11 cellular contexts compared by ENCODE assay signal in the genomic region with DNA sequence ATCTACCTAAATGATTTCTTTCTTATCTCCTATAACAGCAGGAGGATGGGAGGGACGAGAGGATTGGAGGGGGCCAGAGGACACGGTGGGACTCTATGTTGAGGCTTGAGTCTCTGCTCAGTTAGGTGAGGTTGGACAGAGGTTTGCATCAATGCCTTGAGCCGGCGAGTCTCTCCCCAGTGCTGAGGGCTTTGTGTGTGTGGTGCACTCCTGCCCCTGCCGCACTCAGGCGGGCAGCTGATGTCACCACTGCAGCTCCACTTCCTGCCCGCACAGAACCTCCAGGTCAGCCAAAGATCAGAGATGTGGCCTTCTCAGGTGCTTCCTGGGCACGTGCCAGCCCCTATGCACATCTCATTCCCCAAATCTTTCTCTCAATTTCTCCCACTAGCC. TPM values are rescaled to one million over a fixed set of nuclear protein-coding genes. Genes with fewer than 3 reads are reported as not detected.
A peak's percentile ranks its signal among the peaks of the same experiment; 100 is the strongest.
DNase-seq lines count a peak whose midpoint lies in the region; ATAC-seq and TF ChIP-seq lines count a peak whose summit lies in the region.
"Not testable (repeated sequence)": the region's sequence is repeated elsewhere in the genome, so short reads cannot be mapped to it uniquely, and the experiment has no call there.
"Had no signal": no experiment of that assay in that cellular context is flagged by ENCODE, and none has a peak within 500 bp of the region (broad histone marks: within the 10 kb centered on the region; RNA-seq: fewer than 3 reads in every experiment).

No MANE protein-coding gene starts in this region.

- CTCF ChIA-PET in activated CD8-positive, alpha-beta T cell treated with anti-CD3 and anti-CD28 coated beads, Interleukin-2, amount 10 ng/mL, durations not matched to agents 7 days and 5 days (lab: Charles Lee): interaction anchor here (0.9 kb wide), 1 partner anchor 15 kb away, joined by 3 read pairs; no protein-coding TSS in a partner anchor

- H3K4me1 ChIP-seq in RWPE2 (ENCODE audit: insufficient read depth, poor library complexity, severe bottlenecking): not testable (repeated sequence)

- not testable (repeated sequence) for H3K36me3 Mint-ChIP-seq in IgD-negative memory B cell; brain; immature natural killer cell; nephron progenitor cell (ENCODE audit: low read depth); type B pancreatic cell
- H3K36me3 Mint-ChIP-seq in activated CD8-positive, alpha-beta T cell treated with anti-CD3 and anti-CD28 coated beads, Interleukin-2, amount 10 ng/mL, durations not matched to agents 7 days and 5 days (ENCODE audit: low read depth): peaks cover 11% of the 10 kb centered on the region

- H3K27ac ChIP-seq in RWPE2 (ENCODE audit: poor library complexity, severe bottlenecking): not testable (repeated sequence)

- H3K27me3 ChIP-seq in RWPE2 (ENCODE audit: insufficient read depth, poor library complexity, severe bottlenecking): peaks cover 75% of the 10 kb centered on the region

- not testable (repeated sequence) for TF ChIP-seq CTCF in RWPE2 (IDR thresholded peaks at IDR 0.05; ENCODE audit: poor library complexity, severe bottlenecking); brain (conservative IDR thresholded peaks at IDR 0.05); nephron progenitor cell (IDR thresholded peaks at IDR 0.05); type B pancreatic cell (conservative IDR thresholded peaks at IDR 0.05)

- H3K4me3 Mint-ChIP-seq in IgD-negative memory B cell (peak overlapping the region; percentile 82 to 91 (median 88)), brain (peak overlapping the region; percentile 71 to 86 (median 81)), immature natural killer cell (peak overlapping the region; percentile 68 to 79 (median 70)), nephron progenitor cell (peak overlapping the region; percentile 60), type B pancreatic cell (peak overlapping the region; percentile 82)
- H3K4me3 Mint-ChIP-seq in activated CD8-positive, alpha-beta T cell treated with anti-CD3 and anti-CD28 coated beads, Interleukin-2, amount 10 ng/mL, durations not matched to agents 7 days and 5 days: peak overlapping the region; percentile 61

- peaks cover 11 to 21% (median 21%) of the 10 kb centered on the region in 3 donors for H3K4me1 Mint-ChIP-seq in IgD-negative memory B cell
- H3K4me1 Mint-ChIP-seq in activated CD8-positive, alpha-beta T cell treated with anti-CD3 and anti-CD28 coated beads, Interleukin-2, amount 10 ng/mL, durations not matched to agents 7 days and 5 days (ENCODE audit: low read depth): peaks cover 32% of the 10 kb centered on the region
- peaks cover 19% of the 10 kb centered on the region for H3K4me1 Mint-ChIP-seq in brain
- peaks cover 23 to 33% of the 10 kb centered on the region in 2 donors for H3K4me1 Mint-ChIP-seq in immature natural killer cell
- peaks cover 16% of the 10 kb centered on the region for H3K4me1 Mint-ChIP-seq in nephron progenitor cell
- H3K4me1 Mint-ChIP-seq in type B pancreatic cell (ENCODE audit: unreplicated experiment): peaks cover 13% of the 10 kb centered on the region

- peak; percentile 16; the same call in 1 of the 3 replicates for ATAC-seq in RWPE2 (ENCODE audit: low read depth)
- peak; percentile 81 for ATAC-seq in activated CD8-positive, alpha-beta T cell treated with anti-CD3 and anti-CD28 coated beads, Interleukin-2, amount 10 ng/mL, durations not matched to agents 7 days and 5 days

- peak overlapping the region in 2 of 3 donors; percentile 76 to 87 for H3K27ac Mint-ChIP-seq in IgD-negative memory B cell
- H3K27ac Mint-ChIP-seq in activated CD8-positive, alpha-beta T cell treated with anti-CD3 and anti-CD28 coated beads, Interleukin-2, amount 10 ng/mL, durations not matched to agents 7 days and 5 days: peak overlapping the region; percentile 27
- not testable (repeated sequence) for H3K27ac Mint-ChIP-seq in brain, nephron progenitor cell, type B pancreatic cell
- peak overlapping the region in 1 of 6 donors; percentile 17 for H3K27ac Mint-ChIP-seq in immature natural killer cell

- H3K9me3 ChIP-seq in RWPE2 (ENCODE audit: severe bottlenecking): not testable (repeated sequence)

- POLR2A ChIA-PET in activated CD8-positive, alpha-beta T cell treated with anti-CD3 and anti-CD28 coated beads, Interleukin-2, amount 10 ng/mL, durations not matched to agents 7 days and 5 days (lab: Charles Lee): not testable (repeated sequence)

- peaks cover 54% of the 10 kb centered on the region for H3K27me3 Mint-ChIP-seq in IgD-negative memory B cell
- H3K27me3 Mint-ChIP-seq in activated CD8-positive, alpha-beta T cell treated with anti-CD3 and anti-CD28 coated beads, Interleukin-2, amount 10 ng/mL, durations not matched to agents 7 days and 5 days (ENCODE audit: low read depth): peaks cover 75% of the 10 kb centered on the region
- peaks cover 98% of the 10 kb centered on the region for H3K27me3 Mint-ChIP-seq in brain
- H3K27me3 Mint-ChIP-seq in immature natural killer cell (ENCODE audit: low read depth in 3 of 3): peaks cover 35 to 47% (median 40%) of the 10 kb centered on the region in 3 donors
- H3K27me3 Mint-ChIP-seq in nephron progenitor cell (ENCODE audit: low read depth, poor library complexity): peaks cover 100% of the 10 kb centered on the region
- H3K27me3 Mint-ChIP-seq in type B pancreatic cell: peaks cover 99% of the 10 kb centered on the region

- not testable (repeated sequence) for H3K4me3 ChIP-seq in RWPE2 (ENCODE audit: severe bottlenecking)

- not testable (repeated sequence) for H3K36me3 ChIP-seq in RWPE2 (ENCODE audit: low read depth)

- peaks cover 0 to 13% (median 2%) of the 10 kb centered on the region in 3 donors for H3K9me3 Mint-ChIP-seq in IgD-negative memory B cell
- not testable (repeated sequence) for H3K9me3 Mint-ChIP-seq in activated CD8-positive, alpha-beta T cell treated with anti-CD3 and anti-CD28 coated beads, Interleukin-2, amount 10 ng/mL, durations not matched to agents 7 days and 5 days (ENCODE audit: insufficient read depth); type B pancreatic cell
- H3K9me3 Mint-ChIP-seq in brain: peaks cover 27 to 47% (median 30%) of the 10 kb centered on the region in 5 experiments
- H3K9me3 Mint-ChIP-seq in immature natural killer cell: peaks cover 0 to 11% (median 5%) of the 10 kb centered on the region in 6 donors
- H3K9me3 Mint-ChIP-seq in nephron progenitor cell: peaks cover 52% of the 10 kb centered on the region

- DNase-seq in DMS153 (lab: John Stamatoyannopoulos, UW): peak; percentile 12
- not testable (repeated sequence) for DNase-seq in RWPE2 (ENCODE audit: low spot score); nephron progenitor cell; type B pancreatic cell (ENCODE audit: extremely low spot score, unreplicated experiment)
- peak; percentile 35 for DNase-seq in activated CD8-positive, alpha-beta T cell treated with anti-CD3 and anti-CD28 coated beads, Interleukin-2, amount 10 ng/mL, durations not matched to agents 7 days and 5 days
- DNase-seq in immature natural killer cell: peak in 1 of 3 donors; percentile 22

RNA-seq across cellular contexts. Expression of a gene that starts 27.7 kb away (rescaled TPM):
- polyA plus RNA-seq in IgD-negative memory B cell (not detected), brain (ENCODE audit: insufficient read depth, low read depth, low replicate concordance) (2.3 TPM), immature natural killer cell (not detected)
- under 1 TPM; 0.65 to 0.71 TPM for total RNA-seq in activated CD8-positive, alpha-beta T cell treated with anti-CD3 and anti-CD28 coated beads, Interleukin-2, amount 10 ng/mL, durations not matched to agents 7 days and 5 days
- total RNA-seq in type B pancreatic cell (ENCODE audit: low replicate concordance): 0.48 and 8.2 TPM in 2 replicates

RNA-seq across cellular contexts. Expression of a gene that starts 33.9 kb away (rescaled TPM):
- polyA plus RNA-seq in IgD-negative memory B cell: not detected
- total RNA-seq in activated CD8-positive, alpha-beta T cell treated with anti-CD3 and anti-CD28 coated beads, Interleukin-2, amount 10 ng/mL, durations not matched to agents 7 days and 5 days: not detected
- not detected for polyA plus RNA-seq in brain (ENCODE audit: insufficient read depth, low read depth, low replicate concordance)
- not detected for polyA plus RNA-seq in immature natural killer cell
- not detected in 2 replicates for total RNA-seq in type B pancreatic cell (ENCODE audit: low replicate concordance)
- total RNA-seq: prostate gland; subcutaneous adipose tissue; T-helper 2 cell treated with Interferon-gamma antibody and Interleukin-4, amounts not matched to agents 100 ng/mL and 5 ng/mL, for 36 hours had no signal

RNA-seq across cellular contexts. Expression of a gene that starts 49.6 kb away (rescaled TPM):
- polyA plus RNA-seq in IgD-negative memory B cell (0.33 TPM), brain (ENCODE audit: insufficient read depth, low read depth, low replicate concordance) (0.73 TPM), immature natural killer cell (under 1 TPM in 2 of 3 donors, not detected in 1; 0.83 to 0.88 TPM)
- total RNA-seq in activated CD8-positive, alpha-beta T cell treated with anti-CD3 and anti-CD28 coated beads, Interleukin-2, amount 10 ng/mL, durations not matched to agents 7 days and 5 days: under 1 TPM; 0.40 to 0.60 TPM
- 1.4 TPM in 1 of 2 replicates, not detected in the other for total RNA-seq in type B pancreatic cell (ENCODE audit: low replicate concordance)
